1 cellular context compared by ENCODE assay signal in the genomic region with DNA sequence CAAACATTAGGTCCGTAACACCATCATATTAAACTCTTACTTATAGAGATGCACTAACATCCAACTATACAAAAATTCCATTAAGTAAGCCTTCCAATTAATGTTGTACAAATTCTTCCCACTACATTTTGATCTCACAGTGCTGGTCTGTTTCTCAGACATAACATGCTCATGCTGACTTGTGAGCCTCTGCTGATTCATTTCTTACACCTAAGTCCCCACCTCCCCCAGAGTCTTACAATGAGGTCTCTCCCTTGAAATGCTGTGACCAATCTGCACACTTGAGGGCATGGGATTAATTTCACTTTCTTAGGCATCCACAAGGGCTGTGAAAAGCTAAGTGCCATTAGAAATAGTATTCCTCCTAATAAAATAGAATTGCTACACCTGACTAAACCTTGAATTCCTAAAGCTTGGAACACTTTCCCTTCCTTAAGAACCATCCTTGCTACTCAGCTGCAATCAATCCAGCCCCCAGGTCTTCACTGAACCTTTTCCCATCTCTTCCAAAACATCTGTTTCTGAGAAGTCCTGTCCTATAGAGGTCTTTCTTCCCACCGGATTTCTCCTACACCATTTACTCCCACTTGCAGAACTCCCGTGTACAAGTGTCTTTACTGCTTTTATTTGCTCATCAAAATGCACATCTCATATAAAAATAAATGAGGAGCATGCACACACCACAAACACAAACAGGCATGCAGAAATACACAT.
TF ChIP-seq lines count a peak whose summit lies in the region.

No MANE protein-coding gene starts in this region.

TF ChIP-seq in K562, 482 proteins besides CTCF, POLR2A, EP300 and RAD21 (continued from another document):
- TF ChIP-seq, protein P1, sequence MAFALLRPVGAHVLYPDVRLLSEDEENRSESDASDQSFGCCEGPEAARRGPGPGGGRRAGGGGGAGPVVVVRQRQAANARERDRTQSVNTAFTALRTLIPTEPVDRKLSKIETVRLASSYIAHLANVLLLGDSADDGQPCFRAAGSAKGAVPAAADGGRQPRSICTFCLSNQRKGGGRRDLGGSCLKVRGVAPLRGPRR (CRISPR knock-in tag; IDR thresholded peaks at IDR 0.05) = no peak
- TF ChIP-seq ZNF408 (CRISPR knock-in tag; IDR thresholded peaks at IDR 0.05; ENCODE audit: low read depth) (no peak), PTTG1 (tag; IDR thresholded peaks at IDR 0.05; ENCODE audit: low read depth) (no peak), ASH1L (IDR thresholded peaks at IDR 0.05; ENCODE audit: borderline replicate concordance, low read depth, partially characterized antibody) (no peak), MCM2 (IDR thresholded peaks at IDR 0.05; ENCODE audit: low read depth) (no peak), SIRT6 (IDR thresholded peaks at IDR 0.05; ENCODE audit: low read depth, low read length) (no peak), BCOR (IDR thresholded peaks at IDR 0.05) (no peak), EWSR1 (IDR thresholded peaks at IDR 0.05; ENCODE audit: borderline replicate concordance, low read depth, partially characterized antibody) (peak; percentile 30), ZBED1 (IDR thresholded peaks at IDR 0.05) (0 out of 2 replicates have a peak, but pooled peaks have one; percentile 26), SIN3A (IDR thresholded peaks at IDR 0.05; ENCODE audit: borderline replicate concordance in 2 of 2, control insufficient read depth in 1 of 2, low read depth in 2 of 2, low read length in 2 of 2) (0 out of 4 replicates have a peak, but pooled peaks of 1 of the 2 experiments have one; percentile 8), POLR2AphosphoS2 (IDR thresholded peaks at IDR 0.05; ENCODE audit: low read length) (peak; percentile 34; the same call in 1 of the 2 replicates), ELF4 (CRISPR knock-in tag; IDR thresholded peaks at IDR 0.05) (peak; percentile 42; the same call in 1 of the 2 replicates), JUND (IDR thresholded peaks at IDR 0.05; ENCODE audit: borderline replicate concordance, low read depth, low read length) (peak; percentile 66; the same call in 1 of the 2 replicates), JUND (tag; IDR thresholded peaks at IDR 0.05; ENCODE audit: borderline replicate concordance, low read depth, low read length) (no peak)
- TF ChIP-seq, protein P2, sequence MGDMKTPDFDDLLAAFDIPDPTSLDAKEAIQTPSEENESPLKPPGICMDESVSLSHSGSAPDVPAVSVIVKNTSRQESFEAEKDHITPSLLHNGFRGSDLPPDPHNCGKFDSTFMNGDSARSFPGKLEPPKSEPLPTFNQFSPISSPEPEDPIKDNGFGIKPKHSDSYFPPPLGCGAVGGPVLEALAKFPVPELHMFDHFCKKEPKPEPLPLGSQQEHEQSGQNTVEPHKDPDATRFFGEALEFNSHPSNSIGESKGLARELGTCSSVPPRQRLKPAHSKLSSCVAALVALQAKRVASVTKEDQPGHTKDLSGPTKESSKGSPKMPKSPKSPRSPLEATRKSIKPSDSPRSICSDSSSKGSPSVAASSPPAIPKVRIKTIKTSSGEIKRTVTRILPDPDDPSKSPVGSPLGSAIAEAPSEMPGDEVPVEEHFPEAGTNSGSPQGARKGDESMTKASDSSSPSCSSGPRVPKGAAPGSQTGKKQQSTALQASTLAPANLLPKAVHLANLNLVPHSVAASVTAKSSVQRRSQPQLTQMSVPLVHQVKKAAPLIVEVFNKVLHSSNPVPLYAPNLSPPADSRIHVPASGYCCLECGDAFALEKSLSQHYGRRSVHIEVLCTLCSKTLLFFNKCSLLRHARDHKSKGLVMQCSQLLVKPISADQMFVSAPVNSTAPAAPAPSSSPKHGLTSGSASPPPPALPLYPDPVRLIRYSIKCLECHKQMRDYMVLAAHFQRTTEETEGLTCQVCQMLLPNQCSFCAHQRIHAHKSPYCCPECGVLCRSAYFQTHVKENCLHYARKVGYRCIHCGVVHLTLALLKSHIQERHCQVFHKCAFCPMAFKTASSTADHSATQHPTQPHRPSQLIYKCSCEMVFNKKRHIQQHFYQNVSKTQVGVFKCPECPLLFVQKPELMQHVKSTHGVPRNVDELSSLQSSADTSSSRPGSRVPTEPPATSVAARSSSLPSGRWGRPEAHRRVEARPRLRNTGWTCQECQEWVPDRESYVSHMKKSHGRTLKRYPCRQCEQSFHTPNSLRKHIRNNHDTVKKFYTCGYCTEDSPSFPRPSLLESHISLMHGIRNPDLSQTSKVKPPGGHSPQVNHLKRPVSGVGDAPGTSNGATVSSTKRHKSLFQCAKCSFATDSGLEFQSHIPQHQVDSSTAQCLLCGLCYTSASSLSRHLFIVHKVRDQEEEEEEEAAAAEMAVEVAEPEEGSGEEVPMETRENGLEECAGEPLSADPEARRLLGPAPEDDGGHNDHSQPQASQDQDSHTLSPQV (IDR thresholded peaks at IDR 0.05) = peak; percentile 44; the same call in 1 of the 2 replicates
- TF ChIP-seq, protein P3, sequence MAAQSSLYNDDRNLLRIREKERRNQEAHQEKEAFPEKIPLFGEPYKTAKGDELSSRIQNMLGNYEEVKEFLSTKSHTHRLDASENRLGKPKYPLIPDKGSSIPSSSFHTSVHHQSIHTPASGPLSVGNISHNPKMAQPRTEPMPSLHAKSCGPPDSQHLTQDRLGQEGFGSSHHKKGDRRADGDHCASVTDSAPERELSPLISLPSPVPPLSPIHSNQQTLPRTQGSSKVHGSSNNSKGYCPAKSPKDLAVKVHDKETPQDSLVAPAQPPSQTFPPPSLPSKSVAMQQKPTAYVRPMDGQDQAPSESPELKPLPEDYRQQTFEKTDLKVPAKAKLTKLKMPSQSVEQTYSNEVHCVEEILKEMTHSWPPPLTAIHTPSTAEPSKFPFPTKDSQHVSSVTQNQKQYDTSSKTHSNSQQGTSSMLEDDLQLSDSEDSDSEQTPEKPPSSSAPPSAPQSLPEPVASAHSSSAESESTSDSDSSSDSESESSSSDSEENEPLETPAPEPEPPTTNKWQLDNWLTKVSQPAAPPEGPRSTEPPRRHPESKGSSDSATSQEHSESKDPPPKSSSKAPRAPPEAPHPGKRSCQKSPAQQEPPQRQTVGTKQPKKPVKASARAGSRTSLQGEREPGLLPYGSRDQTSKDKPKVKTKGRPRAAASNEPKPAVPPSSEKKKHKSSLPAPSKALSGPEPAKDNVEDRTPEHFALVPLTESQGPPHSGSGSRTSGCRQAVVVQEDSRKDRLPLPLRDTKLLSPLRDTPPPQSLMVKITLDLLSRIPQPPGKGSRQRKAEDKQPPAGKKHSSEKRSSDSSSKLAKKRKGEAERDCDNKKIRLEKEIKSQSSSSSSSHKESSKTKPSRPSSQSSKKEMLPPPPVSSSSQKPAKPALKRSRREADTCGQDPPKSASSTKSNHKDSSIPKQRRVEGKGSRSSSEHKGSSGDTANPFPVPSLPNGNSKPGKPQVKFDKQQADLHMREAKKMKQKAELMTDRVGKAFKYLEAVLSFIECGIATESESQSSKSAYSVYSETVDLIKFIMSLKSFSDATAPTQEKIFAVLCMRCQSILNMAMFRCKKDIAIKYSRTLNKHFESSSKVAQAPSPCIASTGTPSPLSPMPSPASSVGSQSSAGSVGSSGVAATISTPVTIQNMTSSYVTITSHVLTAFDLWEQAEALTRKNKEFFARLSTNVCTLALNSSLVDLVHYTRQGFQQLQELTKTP (IDR thresholded peaks at IDR 0.05; ENCODE audit: low read depth in 1 of 2, partially characterized antibody in 2 of 2) = peak in 1 of 2 experiments; percentile 40
- TF ChIP-seq, protein P4, sequence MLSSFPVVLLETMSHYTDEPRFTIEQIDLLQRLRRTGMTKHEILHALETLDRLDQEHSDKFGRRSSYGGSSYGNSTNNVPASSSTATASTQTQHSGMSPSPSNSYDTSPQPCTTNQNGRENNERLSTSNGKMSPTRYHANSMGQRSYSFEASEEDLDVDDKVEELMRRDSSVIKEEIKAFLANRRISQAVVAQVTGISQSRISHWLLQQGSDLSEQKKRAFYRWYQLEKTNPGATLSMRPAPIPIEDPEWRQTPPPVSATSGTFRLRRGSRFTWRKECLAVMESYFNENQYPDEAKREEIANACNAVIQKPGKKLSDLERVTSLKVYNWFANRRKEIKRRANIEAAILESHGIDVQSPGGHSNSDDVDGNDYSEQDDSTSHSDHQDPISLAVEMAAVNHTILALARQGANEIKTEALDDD (IDR thresholded peaks at IDR 0.05) = no peak
- TF ChIP-seq, protein P5, sequence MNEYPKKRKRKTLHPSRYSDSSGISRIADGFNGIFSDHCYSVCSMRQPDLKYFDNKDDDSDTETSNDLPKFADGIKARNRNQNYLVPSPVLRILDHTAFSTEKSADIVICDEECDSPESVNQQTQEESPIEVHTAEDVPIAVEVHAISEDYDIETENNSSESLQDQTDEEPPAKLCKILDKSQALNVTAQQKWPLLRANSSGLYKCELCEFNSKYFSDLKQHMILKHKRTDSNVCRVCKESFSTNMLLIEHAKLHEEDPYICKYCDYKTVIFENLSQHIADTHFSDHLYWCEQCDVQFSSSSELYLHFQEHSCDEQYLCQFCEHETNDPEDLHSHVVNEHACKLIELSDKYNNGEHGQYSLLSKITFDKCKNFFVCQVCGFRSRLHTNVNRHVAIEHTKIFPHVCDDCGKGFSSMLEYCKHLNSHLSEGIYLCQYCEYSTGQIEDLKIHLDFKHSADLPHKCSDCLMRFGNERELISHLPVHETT (CRISPR knock-in tag; conservative IDR thresholded peaks at IDR 0.05 in 1 of 2, IDR thresholded peaks at IDR 0.05 in 1 of 2) = 0 out of 4 replicates have a peak, but pooled peaks of 1 of the 2 experiments have one; percentile 11
- TF ChIP-seq, protein P6, sequence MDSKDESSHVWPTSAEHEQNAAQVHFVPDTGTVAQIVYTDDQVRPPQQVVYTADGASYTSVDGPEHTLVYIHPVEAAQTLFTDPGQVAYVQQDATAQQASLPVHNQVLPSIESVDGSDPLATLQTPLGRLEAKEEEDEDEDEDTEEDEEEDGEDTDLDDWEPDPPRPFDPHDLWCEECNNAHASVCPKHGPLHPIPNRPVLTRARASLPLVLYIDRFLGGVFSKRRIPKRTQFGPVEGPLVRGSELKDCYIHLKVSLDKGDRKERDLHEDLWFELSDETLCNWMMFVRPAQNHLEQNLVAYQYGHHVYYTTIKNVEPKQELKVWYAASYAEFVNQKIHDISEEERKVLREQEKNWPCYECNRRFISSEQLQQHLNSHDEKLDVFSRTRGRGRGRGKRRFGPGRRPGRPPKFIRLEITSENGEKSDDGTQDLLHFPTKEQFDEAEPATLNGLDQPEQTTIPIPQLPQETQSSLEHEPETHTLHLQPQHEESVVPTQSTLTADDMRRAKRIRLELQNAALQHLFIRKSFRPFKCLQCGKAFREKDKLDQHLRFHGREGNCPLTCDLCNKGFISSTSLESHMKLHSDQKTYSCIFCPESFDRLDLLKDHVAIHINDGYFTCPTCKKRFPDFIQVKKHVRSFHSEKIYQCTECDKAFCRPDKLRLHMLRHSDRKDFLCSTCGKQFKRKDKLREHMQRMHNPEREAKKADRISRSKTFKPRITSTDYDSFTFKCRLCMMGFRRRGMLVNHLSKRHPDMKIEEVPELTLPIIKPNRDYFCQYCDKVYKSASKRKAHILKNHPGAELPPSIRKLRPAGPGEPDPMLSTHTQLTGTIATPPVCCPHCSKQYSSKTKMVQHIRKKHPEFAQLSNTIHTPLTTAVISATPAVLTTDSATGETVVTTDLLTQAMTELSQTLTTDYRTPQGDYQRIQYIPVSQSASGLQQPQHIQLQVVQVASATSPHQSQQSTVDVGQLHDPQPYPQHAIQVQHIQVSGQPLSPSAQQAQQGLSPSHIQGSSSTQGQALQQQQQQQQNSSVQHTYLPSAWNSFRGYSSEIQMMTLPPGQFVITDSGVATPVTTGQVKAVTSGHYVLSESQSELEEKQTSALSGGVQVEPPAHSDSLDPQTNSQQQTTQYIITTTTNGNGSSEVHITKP (IDR thresholded peaks at IDR 0.05; ENCODE audit: partially characterized antibody) = peak; percentile 27
- TF ChIP-seq, protein P7, sequence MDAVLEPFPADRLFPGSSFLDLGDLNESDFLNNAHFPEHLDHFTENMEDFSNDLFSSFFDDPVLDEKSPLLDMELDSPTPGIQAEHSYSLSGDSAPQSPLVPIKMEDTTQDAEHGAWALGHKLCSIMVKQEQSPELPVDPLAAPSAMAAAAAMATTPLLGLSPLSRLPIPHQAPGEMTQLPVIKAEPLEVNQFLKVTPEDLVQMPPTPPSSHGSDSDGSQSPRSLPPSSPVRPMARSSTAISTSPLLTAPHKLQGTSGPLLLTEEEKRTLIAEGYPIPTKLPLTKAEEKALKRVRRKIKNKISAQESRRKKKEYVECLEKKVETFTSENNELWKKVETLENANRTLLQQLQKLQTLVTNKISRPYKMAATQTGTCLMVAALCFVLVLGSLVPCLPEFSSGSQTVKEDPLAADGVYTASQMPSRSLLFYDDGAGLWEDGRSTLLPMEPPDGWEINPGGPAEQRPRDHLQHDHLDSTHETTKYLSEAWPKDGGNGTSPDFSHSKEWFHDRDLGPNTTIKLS (IDR thresholded peaks at IDR 0.05; ENCODE audit: borderline replicate concordance, low read depth) = no peak
- TF ChIP-seq, protein P8, sequence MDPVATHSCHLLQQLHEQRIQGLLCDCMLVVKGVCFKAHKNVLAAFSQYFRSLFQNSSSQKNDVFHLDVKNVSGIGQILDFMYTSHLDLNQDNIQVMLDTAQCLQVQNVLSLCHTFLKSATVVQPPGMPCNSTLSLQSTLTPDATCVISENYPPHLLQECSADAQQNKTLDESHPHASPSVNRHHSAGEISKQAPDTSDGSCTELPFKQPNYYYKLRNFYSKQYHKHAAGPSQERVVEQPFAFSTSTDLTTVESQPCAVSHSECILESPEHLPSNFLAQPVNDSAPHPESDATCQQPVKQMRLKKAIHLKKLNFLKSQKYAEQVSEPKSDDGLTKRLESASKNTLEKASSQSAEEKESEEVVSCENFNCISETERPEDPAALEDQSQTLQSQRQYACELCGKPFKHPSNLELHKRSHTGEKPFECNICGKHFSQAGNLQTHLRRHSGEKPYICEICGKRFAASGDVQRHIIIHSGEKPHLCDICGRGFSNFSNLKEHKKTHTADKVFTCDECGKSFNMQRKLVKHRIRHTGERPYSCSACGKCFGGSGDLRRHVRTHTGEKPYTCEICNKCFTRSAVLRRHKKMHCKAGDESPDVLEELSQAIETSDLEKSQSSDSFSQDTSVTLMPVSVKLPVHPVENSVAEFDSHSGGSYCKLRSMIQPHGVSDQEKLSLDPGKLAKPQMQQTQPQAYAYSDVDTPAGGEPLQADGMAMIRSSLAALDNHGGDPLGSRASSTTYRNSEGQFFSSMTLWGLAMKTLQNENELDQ (CRISPR knock-in tag; IDR thresholded peaks at IDR 0.05; ENCODE audit: borderline replicate concordance) = no peak
